ENCODE assay signal across 9 cellular contexts in the genomic region with DNA sequence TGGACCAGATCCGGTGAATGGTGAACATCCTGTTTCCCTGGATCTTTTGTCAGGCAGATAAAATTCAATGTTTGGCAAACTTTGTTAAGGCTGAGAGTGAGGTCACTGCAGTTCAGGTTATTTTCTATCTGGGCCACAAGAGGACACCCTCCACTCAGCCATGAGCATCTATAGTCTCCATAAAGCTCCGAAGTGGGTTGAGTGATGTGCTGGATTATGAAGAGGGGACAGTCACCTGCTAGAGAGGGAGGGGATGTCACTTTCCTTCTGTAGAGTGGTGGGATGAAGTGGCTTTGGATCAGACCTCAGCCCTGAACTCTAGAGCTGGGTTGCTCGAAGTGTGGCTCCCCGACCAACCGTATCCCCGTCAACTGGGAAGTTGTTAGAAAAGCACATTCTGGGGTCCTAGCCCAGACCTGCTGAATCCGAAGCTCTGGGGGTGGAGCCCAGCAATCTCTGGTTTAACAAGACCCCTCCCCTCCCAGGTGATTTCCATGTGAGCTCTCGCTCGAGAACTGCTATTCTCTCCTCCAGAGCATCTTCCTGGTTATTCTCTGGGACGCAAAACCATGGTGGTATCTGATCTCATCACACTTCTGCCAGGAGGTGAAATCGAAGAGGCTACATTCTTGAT. TPM values are rescaled to one million over a fixed set of nuclear protein-coding genes. Genes with fewer than 3 reads are reported as not detected.
A peak's percentile ranks its signal among the peaks of the same experiment; 100 is the strongest.
DNase-seq lines count a peak whose midpoint lies in the region; ATAC-seq and TF ChIP-seq lines count a peak whose summit lies in the region.
"Had no signal": no experiment of that assay in that cellular context is flagged by ENCODE, and none has a peak within 500 bp of the region (broad histone marks: within the 10 kb centered on the region; RNA-seq: fewer than 3 reads in every experiment).

No MANE protein-coding gene starts in this region.

- H3K4me3 ChIP-seq in KMS-11 (IDR thresholded peaks at IDR 0.05; ENCODE audit: insufficient read depth, low read depth, low read length) (no peak overlapping the region), SK-N-SH (ENCODE audit: low read depth in 2 of 2, low read length in 1 of 2) (peak overlapping the region in 1 of 2 experiments; percentile 2; a peak in 1 of 4 replicates), psoas muscle (no peak overlapping the region)
- no peak overlapping the region for H3K4me3 ChIP-seq in effector memory CD4-positive, alpha-beta T cell (ENCODE audit: insufficient read depth, low read depth, low read length, poor library complexity, severe bottlenecking)
- H3K4me3 ChIP-seq: skin epidermis had no signal

- CTCF ChIA-PET in SK-N-SH (lab: Yijun Ruan, JAX), result interaction anchor here (0.5 to 14.5 kb wide), 57 partner anchors 18 to 1251 kb away, joined by 3 to 1285 read pairs (median 4); a partner anchor contains a TSS

- H3K4me1 ChIP-seq in KMS-11 (ENCODE audit: low read depth, poor library complexity, severe bottlenecking) (peaks cover 24% of the 10 kb centered on the region), SK-N-SH (ENCODE audit: control insufficient read depth in 1 of 2, insufficient read depth in 2 of 2, low read depth in 1 of 2, low read length in 1 of 2) (peaks cover 15 to 32% of the 10 kb centered on the region in 2 experiments; a peak in 3 of 4 replicates), psoas muscle (no peaks in the 10 kb centered on the region)
- H3K4me1 ChIP-seq in effector memory CD4-positive, alpha-beta T cell (ENCODE audit: control insufficient read depth, insufficient read depth, low read length, poor library complexity, severe bottlenecking), result no peaks in the 10 kb centered on the region

- H3K36me3 ChIP-seq in KMS-11 (ENCODE audit: insufficient read depth) (no peaks in the 10 kb centered on the region), SK-N-SH (replicated peaks in 1 of 2; ENCODE audit: control insufficient read depth in 1 of 2, insufficient read depth in 2 of 2, low read length in 1 of 2) (no peaks in the 10 kb centered on the region), psoas muscle (ENCODE audit: insufficient read depth in 1 of 2, low read depth in 1 of 2) (no peaks in the 10 kb centered on the region)
- no peaks in the 10 kb centered on the region for H3K36me3 ChIP-seq in effector memory CD4-positive, alpha-beta T cell (ENCODE audit: control insufficient read depth, insufficient read depth, low read length)

- H3K9ac ChIP-seq in KMS-11, result no peak overlapping the region
- H3K9ac ChIP-seq in SK-N-SH, result no peak overlapping the region

- intact Hi-C loops in psoas muscle (cut with DNase I), result loop anchor here (2.0 to 5.0 kb wide), 2 partner anchors 165 to 171 kb away; no protein-coding TSS in a partner anchor

- H3K9me2 ChIP-seq in SK-N-SH, result no peaks in the 10 kb centered on the region

- peak; percentile 99 for TF ChIP-seq RAD21 in SK-N-SH (IDR thresholded peaks at IDR 0.05; ENCODE audit: low read length)

- TF ChIP-seq CTCF in KMS-11 (conservative IDR thresholded peaks at IDR 0.05; ENCODE audit: low read depth, low read length) (peak; percentile 45), SK-N-SH (IDR thresholded peaks at IDR 0.05) (peak; percentile 90), psoas muscle (IDR thresholded peaks at IDR 0.05) (peak; percentile 50)

- WGBS in SK-N-SH (ENCODE audit: low lambda C conversion rate), result 59% methylated on average over 8 of the region's 11 CpGs
- 68 to 73% (median 72%) methylated on average over 11 of the region's 11 CpGs for WGBS in psoas muscle, 3 donors

- no peaks in the 10 kb centered on the region for H3K27me3 ChIP-seq in KMS-11 (ENCODE audit: insufficient read depth, low read depth)
- H3K27me3 ChIP-seq in SK-N-SH (ENCODE audit: insufficient read depth), result no peaks in the 10 kb centered on the region
- peaks cover 0 to 4% (median 0%) of the 10 kb centered on the region in 3 donors for H3K27me3 ChIP-seq in psoas muscle (ENCODE audit: insufficient read depth in 3 of 3, low read length in 2 of 3)
- H3K27me3 ChIP-seq in effector memory CD4-positive, alpha-beta T cell (replicated peaks; ENCODE audit: control insufficient read depth, insufficient read depth, low read length, poor library complexity, severe bottlenecking), result no peaks in the 10 kb centered on the region

- no peak overlapping the region for H2AFZ ChIP-seq in KMS-11 (ENCODE audit: low read depth)
- H2AFZ ChIP-seq in SK-N-SH (ENCODE audit: low read depth), result peak overlapping the region; percentile 45; the same call in 1 of the 2 replicates

- ATAC-seq in psoas muscle (peak in 2 of 4 donors; percentile 34 to 36), HG03432 (IDR thresholded peaks at IDR 0.05; ENCODE audit: unreplicated experiment) (no peak), GM21528 (IDR thresholded peaks at IDR 0.05; ENCODE audit: low FRiP score, unreplicated experiment) (no peak)

- H3K27ac ChIP-seq in KMS-11 (no peak overlapping the region), SK-N-SH (ENCODE audit: low read depth in 2 of 2, low read length in 1 of 2) (no peak overlapping the region; a peak in 1 of 4 replicates), psoas muscle (no peak overlapping the region)
- H3K27ac ChIP-seq in effector memory CD4-positive, alpha-beta T cell (ENCODE audit: insufficient read depth, low read length, poor library complexity, severe bottlenecking), result no peak overlapping the region
- H3K27ac ChIP-seq: skin epidermis had no signal

- H4K20me1 ChIP-seq in KMS-11 (ENCODE audit: insufficient read depth) (no peaks in the 10 kb centered on the region), SK-N-SH (ENCODE audit: insufficient read depth) (no peaks in the 10 kb centered on the region)

- H3K9me3 ChIP-seq in SK-N-SH, result no peaks in the 10 kb centered on the region
- H3K9me3 ChIP-seq in psoas muscle, result no peaks in the 10 kb centered on the region
- H3K9me3 ChIP-seq in effector memory CD4-positive, alpha-beta T cell (ENCODE audit: control insufficient read depth, low read length), result no peaks in the 10 kb centered on the region

- DNase-seq in ELR (ENCODE audit: low read depth) (peak; percentile 72), SK-N-SH (peak; percentile 64), fibroblast of the conjunctiva (ENCODE audit: low read depth) (peak; percentile 75), psoas muscle (no peak)
- DNase-seq in effector memory CD4-positive, alpha-beta T cell, result no peak

- peaks cover 4% of the 10 kb centered on the region for H3F3A ChIP-seq in SK-N-SH (replicated peaks; ENCODE audit: insufficient read depth)

- H3K4me2 ChIP-seq in KMS-11 (no peak overlapping the region), SK-N-SH (no peak overlapping the region)

- TF ChIP-seq EP300 in SK-N-SH (IDR thresholded peaks at IDR 0.05; ENCODE audit: borderline replicate concordance in 1 of 2, low read depth in 1 of 2, low read length in 1 of 2), result no peak

- POLR2A ChIA-PET in SK-N-SH (lab: Yijun Ruan, JAX), result interaction anchor here (1.3 to 1.7 kb wide), 2 partner anchors 30 to 171 kb away, joined by 4 read pairs; no protein-coding TSS in a partner anchor

- H3K79me2 ChIP-seq in KMS-11 (ENCODE audit: insufficient read depth, low read depth) (no peaks in the 10 kb centered on the region), SK-N-SH (ENCODE audit: insufficient read depth) (no peaks in the 10 kb centered on the region)

TF ChIP-seq in SK-N-SH, 30 proteins besides CTCF, POLR2A, EP300 and RAD21:
- no peak for TF ChIP-seq FOSL2 (IDR thresholded peaks at IDR 0.05; ENCODE audit: borderline replicate concordance, low read depth)
- peak; percentile 99 for TF ChIP-seq SMC3 (IDR thresholded peaks at IDR 0.05; ENCODE audit: low read depth, low read length)
- no peak for TF ChIP-seq EZH2phosphoT487 (IDR thresholded peaks at IDR 0.05; ENCODE audit: borderline replicate concordance, low read depth)
- TF ChIP-seq, protein P1, sequence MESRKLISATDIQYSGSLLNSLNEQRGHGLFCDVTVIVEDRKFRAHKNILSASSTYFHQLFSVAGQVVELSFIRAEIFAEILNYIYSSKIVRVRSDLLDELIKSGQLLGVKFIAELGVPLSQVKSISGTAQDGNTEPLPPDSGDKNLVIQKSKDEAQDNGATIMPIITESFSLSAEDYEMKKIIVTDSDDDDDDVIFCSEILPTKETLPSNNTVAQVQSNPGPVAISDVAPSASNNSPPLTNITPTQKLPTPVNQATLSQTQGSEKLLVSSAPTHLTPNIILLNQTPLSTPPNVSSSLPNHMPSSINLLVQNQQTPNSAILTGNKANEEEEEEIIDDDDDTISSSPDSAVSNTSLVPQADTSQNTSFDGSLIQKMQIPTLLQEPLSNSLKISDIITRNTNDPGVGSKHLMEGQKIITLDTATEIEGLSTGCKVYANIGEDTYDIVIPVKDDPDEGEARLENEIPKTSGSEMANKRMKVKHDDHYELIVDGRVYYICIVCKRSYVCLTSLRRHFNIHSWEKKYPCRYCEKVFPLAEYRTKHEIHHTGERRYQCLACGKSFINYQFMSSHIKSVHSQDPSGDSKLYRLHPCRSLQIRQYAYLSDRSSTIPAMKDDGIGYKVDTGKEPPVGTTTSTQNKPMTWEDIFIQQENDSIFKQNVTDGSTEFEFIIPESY (IDR thresholded peaks at IDR 0.05; ENCODE audit: borderline replicate concordance, low read depth), result no peak
TF ChIP-seq in SK-N-SH: peak in this region for 1.

RNA-seq across cellular contexts. Expression of a gene that starts 31.8 kb away (rescaled TPM):
- 5.3 and 5.9 TPM in 2 replicates for polyA plus RNA-seq in SK-N-SH (2012; rRNA removed)
- polyA plus RNA-seq in SK-N-SH (2012; cell fraction: cytosol; rRNA removed), result 5.6 and 6.3 TPM in 2 replicates
- 5.4 and 5.6 TPM in 2 replicates for polyA plus RNA-seq in SK-N-SH (2012; cell fraction: nucleus; rRNA removed)
- 1 to 10 TPM in 3 of 4 donors, under 1 TPM in 1; 0.74 to 7.1 (median 1.8) TPM for total RNA-seq in psoas muscle
- polyA plus RNA-seq in psoas muscle, result under 1 TPM; 0.34 to 1.00 (median 0.69) TPM

RNA-seq across cellular contexts. Expression of a gene that starts 52.5 kb away (rescaled TPM):
- polyA plus RNA-seq in SK-N-SH (2012; rRNA removed) (6.1 and 8.4 TPM in 2 replicates), psoas muscle (1 to 10 TPM; 2.5 to 6.8 (median 4.3) TPM)
- polyA plus RNA-seq in SK-N-SH (2012; cell fraction: cytosol; rRNA removed), result 4.4 and 4.6 TPM in 2 replicates
- 19.4 and 33.8 TPM in 2 replicates for polyA plus RNA-seq in SK-N-SH (2012; cell fraction: nucleus; rRNA removed)
- 10 to 100 TPM; 12.0 to 28.7 (median 13.1) TPM for total RNA-seq in psoas muscle

Comparison
In these comparisons a context has a peak if more than half of its experiments do, and no peak if none do; other contexts are left out.
1. DNase-seq: peak in ELR (single experiment), SK-N-SH (single experiment) and fibroblast of the conjunctiva (single experiment); none in psoas muscle (0 of 2) and effector memory CD4-positive, alpha-beta T cell (0 of 3).
2. Peak in every context shown above with its lines, with median percentiles within 50 percentile points of each other: CTCF ChIP-seq.